ENCODE assay signal across 11 cellular contexts in the genomic region with DNA sequence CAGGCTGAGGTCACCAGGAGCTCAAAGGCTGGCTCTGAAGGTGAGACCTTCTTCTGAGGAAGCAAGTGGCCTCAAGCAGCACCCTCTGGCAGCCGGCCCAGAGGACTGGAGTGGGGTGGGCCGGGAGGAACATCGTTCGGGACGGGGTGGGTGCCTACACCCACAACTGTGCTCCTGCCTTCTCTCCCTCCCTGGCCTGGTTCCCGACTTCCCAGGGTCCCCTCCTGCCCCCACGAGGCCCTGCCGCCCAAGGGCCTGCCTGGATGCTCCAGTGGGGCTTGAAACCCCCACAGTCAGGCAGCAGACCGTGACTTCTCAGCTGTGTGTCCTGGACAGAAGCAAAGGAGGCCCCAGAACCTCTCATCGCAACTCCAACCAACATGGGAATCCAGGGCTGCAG.
DNase-seq lines count a peak whose midpoint lies in the region; ATAC-seq and TF ChIP-seq lines count a peak whose summit lies in the region.
"Had no signal": no experiment of that assay in that cellular context is flagged by ENCODE, and none has a peak within 500 bp of the region (broad histone marks: within the 10 kb centered on the region; RNA-seq: fewer than 3 reads in every experiment).

No MANE protein-coding gene starts in this region.

- no peak overlapping the region for H2BK12ac ChIP-seq in neuronal stem cell (ENCODE audit: low read length)

- H2AFZ ChIP-seq in hepatocyte: no peak overlapping the region
- peak overlapping the region; percentile 22 for H2AFZ ChIP-seq in neuronal stem cell (ENCODE audit: low read length)

- no peaks in the 10 kb centered on the region for H3K9me3 Mint-ChIP-seq in natural killer cell treated with Interleukin-12 subunit alpha and Interleukin-12 subunit beta and Interleukin-15 and Interleukin-18, amount 100 ng/mL, for 72 hours
- peaks cover 0 to 5% of the 10 kb centered on the region in 2 donors for H3K9me3 Mint-ChIP-seq in natural killer cell

- no peak overlapping the region for H4K91ac ChIP-seq in neuronal stem cell (ENCODE audit: low read depth, low read length, poor library complexity)

- peaks cover 0 to 2% of the 10 kb centered on the region in 2 donors for H3K27me3 Mint-ChIP-seq in natural killer cell treated with Interleukin-12 subunit alpha and Interleukin-12 subunit beta and Interleukin-15 and Interleukin-18, amount 100 ng/mL, for 72 hours
- peaks cover 0 to 6% of the 10 kb centered on the region in 2 donors for H3K27me3 Mint-ChIP-seq in natural killer cell (ENCODE audit: low read depth in 2 of 2)

- peak overlapping the region; percentile 92 for H2BK15ac ChIP-seq in neuronal stem cell (ENCODE audit: low read length)

- H3K9me3 ChIP-seq in hepatocyte (ENCODE audit: low read depth): no peaks in the 10 kb centered on the region
- no peaks in the 10 kb centered on the region for H3K9me3 ChIP-seq in neuronal stem cell (replicated peaks in 1 of 2; ENCODE audit: control insufficient read depth in 2 of 2, insufficient read depth in 1 of 2, low read depth in 1 of 2, low read length in 2 of 2)

- no peaks in the 10 kb centered on the region for H3K36me3 Mint-ChIP-seq in natural killer cell treated with Interleukin-12 subunit alpha and Interleukin-12 subunit beta and Interleukin-15 and Interleukin-18, amount 100 ng/mL, for 72 hours
- no peaks in the 10 kb centered on the region for H3K36me3 Mint-ChIP-seq in natural killer cell

- TF ChIP-seq CTCF in natural killer cell (IDR thresholded peaks at IDR 0.05) (no peak), hepatocyte (IDR thresholded peaks at IDR 0.05; ENCODE audit: poor library complexity) (no peak)

- DNase-seq in natural killer cell treated with Interleukin-12 subunit alpha and Interleukin-12 subunit beta and Interleukin-15 and Interleukin-18, amount 100 ng/mL, for 72 hours (ENCODE audit: low spot score): peak; percentile 45
- DNase-seq in natural killer cell (no peak), hepatocyte (ENCODE audit: low spot score) (no peak), neuronal stem cell (ENCODE audit: low spot score) (no peak), NOMO-1 treated with DMSO at 0.1 percent for 48 hours (lab: John Stamatoyannopoulos, UW; ENCODE audit: unreplicated experiment) (no peak), NCI-H2171 treated with DMSO at 0.1 percent for 48 hours (lab: John Stamatoyannopoulos, UW) (no peak), DMS53 treated with DMSO at 0.1 percent for 48 hours (lab: John Stamatoyannopoulos, UW; ENCODE audit: unreplicated experiment) (no peak)
- DNase-seq: NCI-H1417 treated with DMSO at 0.1 percent for 48 hours had no signal

- H3K4me1 ChIP-seq in hepatocyte (ENCODE audit: insufficient read depth): peaks cover 11% of the 10 kb centered on the region
- peaks cover 3 to 8% of the 10 kb centered on the region in 2 donors for H3K4me1 ChIP-seq in neuronal stem cell (ENCODE audit: control insufficient read depth in 2 of 2, insufficient read depth in 1 of 2, low read depth in 1 of 2, low read length in 2 of 2)

- no peaks in the 10 kb centered on the region for H4K20me1 ChIP-seq in hepatocyte (ENCODE audit: insufficient read depth, poor library complexity, severe bottlenecking)

- peak overlapping the region; percentile 31 for H2BK120ac ChIP-seq in neuronal stem cell (ENCODE audit: low read depth, low read length)

- no peak overlapping the region for H3K27ac Mint-ChIP-seq in natural killer cell treated with Interleukin-12 subunit alpha and Interleukin-12 subunit beta and Interleukin-15 and Interleukin-18, amount 100 ng/mL, for 72 hours
- no peak overlapping the region for H3K27ac Mint-ChIP-seq in natural killer cell

- no peaks in the 10 kb centered on the region for H3K79me1 ChIP-seq in neuronal stem cell (ENCODE audit: low read depth, low read length)

- H3K9me2 ChIP-seq in hepatocyte (replicated peaks; ENCODE audit: insufficient read depth): no peaks in the 10 kb centered on the region

- H3K18ac ChIP-seq in neuronal stem cell (ENCODE audit: low read length): peak overlapping the region; percentile 1

- H2AK5ac ChIP-seq in neuronal stem cell (ENCODE audit: low read depth, low read length): peak overlapping the region; percentile 70

- H3K4me2 ChIP-seq in hepatocyte (no peak overlapping the region), neuronal stem cell (ENCODE audit: insufficient read depth, low read length, poor library complexity, severe bottlenecking) (no peak overlapping the region)

- H3K23ac ChIP-seq in neuronal stem cell (ENCODE audit: low read depth, low read length, poor library complexity): peak overlapping the region; percentile 93

- peak overlapping the region; percentile 44 for H3K9ac ChIP-seq in neuronal stem cell (ENCODE audit: low read depth, low read length, poor library complexity)

- peak overlapping the region; percentile 17 for H4K8ac ChIP-seq in neuronal stem cell (ENCODE audit: low read depth, low read length)

- H3K36me3 ChIP-seq in hepatocyte (replicated peaks; ENCODE audit: insufficient read depth, low read depth) (no peaks in the 10 kb centered on the region), neuronal stem cell (replicated peaks in 1 of 2; ENCODE audit: control insufficient read depth in 2 of 2, insufficient read depth in 2 of 2, low read length in 2 of 2) (no peaks in the 10 kb centered on the region)

- H3K4me1 Mint-ChIP-seq in natural killer cell treated with Interleukin-12 subunit alpha and Interleukin-12 subunit beta and Interleukin-15 and Interleukin-18, amount 100 ng/mL, for 72 hours (ENCODE audit: low read depth in 2 of 2): peaks cover 0 to 9% of the 10 kb centered on the region in 2 donors
- H3K4me1 Mint-ChIP-seq in natural killer cell: peaks cover 6 to 9% of the 10 kb centered on the region in 2 donors

- no peak overlapping the region for H3K4me3 ChIP-seq in hepatocyte
- no peak overlapping the region for H3K4me3 ChIP-seq in neuronal stem cell (ENCODE audit: low read length in 2 of 2)

- no peak overlapping the region for H3K4ac ChIP-seq in neuronal stem cell (ENCODE audit: low read length)

- WGBS in hepatocyte (ENCODE audit: low lambda C conversion rate, missing lambda C conversion rate): 91% methylated on average over 10 of the region's 10 CpGs
- no CpG with 5 or more reads among the region's 10 CpGs for WGBS in neuronal stem cell (ENCODE audit: extremely low coverage in 2 of 2, insufficient read length in 2 of 2, insufficient replicate concordance in 1 of 2), 2 donors

- H3K4me3 Mint-ChIP-seq in natural killer cell treated with Interleukin-12 subunit alpha and Interleukin-12 subunit beta and Interleukin-15 and Interleukin-18, amount 100 ng/mL, for 72 hours: no peak overlapping the region
- no peak overlapping the region for H3K4me3 Mint-ChIP-seq in natural killer cell

- ATAC-seq in natural killer cell treated with Interleukin-12 subunit alpha and Interleukin-12 subunit beta and Interleukin-15 and Interleukin-18, amount 100 ng/mL, for 72 hours: no peak
- ATAC-seq in natural killer cell (no peak), GM21529 (IDR thresholded peaks at IDR 0.05; ENCODE audit: unreplicated experiment) (no peak)
- ATAC-seq: Panc1 had no signal

- no peaks in the 10 kb centered on the region for H3K79me2 ChIP-seq in hepatocyte

- H3K27me3 ChIP-seq in hepatocyte (no peaks in the 10 kb centered on the region), neuronal stem cell (ENCODE audit: control insufficient read depth in 3 of 3, insufficient read depth in 3 of 3, low read depth in 1 of 3, low read length in 3 of 3) (peaks cover 0 to 12% (median 0%) of the 10 kb centered on the region in 3 experiments)

- peak overlapping the region; percentile 58 for H3K27ac ChIP-seq in hepatocyte
- H3K27ac ChIP-seq in neuronal stem cell (replicated peaks; ENCODE audit: low read length): no peak overlapping the region
- H3K27ac ChIP-seq: C4-2B had no signal

- H2BK5ac ChIP-seq in neuronal stem cell (ENCODE audit: low read length): peak overlapping the region; percentile 5

- intact Hi-C loops in natural killer cell (cut with micrococcal nuclease): loop anchor here (5.0 kb wide), 1 partner anchor 207 kb away; no protein-coding TSS in a partner anchor

- H3K14ac ChIP-seq in neuronal stem cell (ENCODE audit: low read length): peak overlapping the region; percentile 71
